Comparison of ENCODE assay signal across 7 cellular contexts in genomic region chr4:9604596-9605155, GRCh38.
DNase-seq lines count a peak whose midpoint lies in the region; TF ChIP-seq lines count a peak whose summit lies in the region.
"Not testable (repeated sequence)": the region's sequence is repeated elsewhere in the genome, so short reads cannot be mapped to it uniquely, and the experiment has no call there.

No MANE protein-coding gene starts in this region.

- not testable (repeated sequence) for H3F3A ChIP-seq in neural progenitor cell (ENCODE audit: low read depth)

- H3K9ac ChIP-seq in colonic mucosa (ENCODE audit: low read depth in 2 of 2, low read length in 2 of 2) = peak overlapping the region in 1 of 2 donors; percentile 58
- H3K9ac ChIP-seq in neural progenitor cell = not testable (repeated sequence)

- intact Hi-C loops in colonic mucosa (cut with DNase I) = loop anchor here (10.0 kb wide), 1 partner anchor 70 kb away; no protein-coding TSS in a partner anchor

- H3K9me3 ChIP-seq in colonic mucosa; neural progenitor cell (ENCODE audit: low read depth): not testable (repeated sequence)

- POLR2A ChIA-PET in activated CD4-positive, alpha-beta T cell treated with anti-CD3 and anti-CD28 coated beads, Interleukin-2, amount 10 ng/mL, durations not matched to agents 7 days and 5 days (lab: Charles Lee) = not testable (repeated sequence)

- H3K4me2 ChIP-seq in neural progenitor cell = peak overlapping the region; percentile 53

- not testable (repeated sequence) for H4K20me1 ChIP-seq in neural progenitor cell (ENCODE audit: low read depth)

- H2AFZ ChIP-seq in neural progenitor cell (replicated peaks) = peak overlapping the region; percentile 7

- not testable (repeated sequence) for H3K36me3 Mint-ChIP-seq in IgD-negative memory B cell; activated CD4-positive, alpha-beta T cell treated with anti-CD3 and anti-CD28 coated beads, Interleukin-2, amount 10 ng/mL, durations not matched to agents 7 days and 5 days (ENCODE audit: low read depth); neural progenitor cell

- peak overlapping the region; percentile 55 for H3K27ac ChIP-seq in colonic mucosa
- H3K27ac ChIP-seq in neural progenitor cell = not testable (repeated sequence)

- CTCF ChIA-PET in activated CD4-positive, alpha-beta T cell treated with anti-CD3 and anti-CD28 coated beads, Interleukin-2, amount 10 ng/mL, durations not matched to agents 7 days and 5 days (lab: Charles Lee) = interaction anchor here (0.8 to 1.5 kb wide), 3 partner anchors 21 to 100 kb away, joined by 3 read pairs; no protein-coding TSS in a partner anchor

- H3K27me3 Mint-ChIP-seq in IgD-negative memory B cell; activated CD4-positive, alpha-beta T cell treated with anti-CD3 and anti-CD28 coated beads, Interleukin-2, amount 10 ng/mL, durations not matched to agents 7 days and 5 days; neural progenitor cell (ENCODE audit: insufficient read depth, low read depth): not testable (repeated sequence)

- not testable (repeated sequence) for H3K4me1 Mint-ChIP-seq in IgD-negative memory B cell
- H3K4me1 Mint-ChIP-seq in activated CD4-positive, alpha-beta T cell treated with anti-CD3 and anti-CD28 coated beads, Interleukin-2, amount 10 ng/mL, durations not matched to agents 7 days and 5 days = peaks cover 54% of the 10 kb centered on the region
- H3K4me1 Mint-ChIP-seq in neural progenitor cell = peaks cover 42% of the 10 kb centered on the region

- H3K27me3 ChIP-seq in colonic mucosa, neural progenitor cell: not testable (repeated sequence)

- peak overlapping the region in 2 of 3 donors; percentile 6 to 65 for H3K27ac Mint-ChIP-seq in IgD-negative memory B cell
- H3K27ac Mint-ChIP-seq in activated CD4-positive, alpha-beta T cell treated with anti-CD3 and anti-CD28 coated beads, Interleukin-2, amount 10 ng/mL, durations not matched to agents 7 days and 5 days = peak overlapping the region; percentile 99
- H3K27ac Mint-ChIP-seq in neural progenitor cell = peak overlapping the region; percentile 99

- peak overlapping the region in 3 of 4 donors; percentile 19 to 73 (median 44) for H3K4me3 Mint-ChIP-seq in IgD-negative memory B cell
- H3K4me3 Mint-ChIP-seq in activated CD4-positive, alpha-beta T cell treated with anti-CD3 and anti-CD28 coated beads, Interleukin-2, amount 10 ng/mL, durations not matched to agents 7 days and 5 days = peak overlapping the region; percentile 83
- peak overlapping the region; percentile 79 for H3K4me3 Mint-ChIP-seq in neural progenitor cell

- H3K36me3 ChIP-seq in colonic mucosa, neural progenitor cell: not testable (repeated sequence)

- not testable (repeated sequence) for H3K4me1 ChIP-seq in colonic mucosa, neural progenitor cell

- not testable (repeated sequence) for H3K79me2 ChIP-seq in neural progenitor cell (ENCODE audit: low read depth)

- H3K4me3 ChIP-seq in colonic mucosa = peak overlapping the region; percentile 10
- H3K4me3 ChIP-seq in neural progenitor cell = not testable (repeated sequence)

- not testable (repeated sequence) for TF ChIP-seq CTCF in colonic mucosa (IDR thresholded peaks at IDR 0.05); neural progenitor cell (IDR thresholded peaks at IDR 0.05)

- peak; percentile 51 for DNase-seq in activated CD4-positive, alpha-beta T cell treated with anti-CD3 and anti-CD28 coated beads, Interleukin-2, amount 10 ng/mL, durations not matched to agents 7 days and 5 days
- DNase-seq in activated effector memory CD4-positive, alpha-beta T cell treated with anti-CD3 and anti-CD28 coated beads, Interleukin-2, amount 50 U/mL, for 16 hours = peak; percentile 71
- not testable (repeated sequence) for DNase-seq in colonic mucosa; neural progenitor cell (ENCODE audit: low spot score)
- DNase-seq in kidney tubule cell (ENCODE audit: low spot score) = peak; percentile 4
- peak; percentile 52 for DNase-seq in stimulated activated CD8-positive, alpha-beta memory T cell treated with anti-CD3 and anti-CD28 coated beads, Interleukin-4, amount 100 ng/mL, for 48 hours

- not testable (repeated sequence) for H3K9me3 Mint-ChIP-seq in IgD-negative memory B cell; activated CD4-positive, alpha-beta T cell treated with anti-CD3 and anti-CD28 coated beads, Interleukin-2, amount 10 ng/mL, durations not matched to agents 7 days and 5 days; neural progenitor cell

Comparison
In these comparisons a context has a peak if more than half of its experiments do, and no peak if none do; other contexts are left out.
1. H3K27ac Mint-ChIP-seq: peak in every context shown above with its lines; median percentile 99 in activated CD4-positive, alpha-beta T cell treated with anti-CD3 and anti-CD28 coated beads, Interleukin-2, amount 10 ng/mL, durations not matched to agents 7 days and 5 days; 99 in neural progenitor cell; 36 in IgD-negative memory B cell.